ENCODE assay signal across 18 cellular contexts in genomic region chr3:12926660-12927059, GRCh38.
DNase-seq lines count a peak whose midpoint lies in the region; ATAC-seq and TF ChIP-seq lines count a peak whose summit lies in the region.
"Had no signal": no experiment of that assay in that cellular context is flagged by ENCODE, and none has a peak within 500 bp of the region (broad histone marks: within the 10 kb centered on the region; RNA-seq: fewer than 3 reads in every experiment).

No MANE protein-coding gene starts in this region.

- no peaks in the 10 kb centered on the region for H3K79me2 ChIP-seq in HCT116 (ENCODE audit: insufficient read depth, low read length)

- no peak overlapping the region for H3K9ac ChIP-seq in HCT116 (ENCODE audit: low read length)

- no peaks in the 10 kb centered on the region for H3K9me2 ChIP-seq in HCT116 (ENCODE audit: insufficient read depth)

- in situ Hi-C loops in gastrocnemius medialis (cut with MboI; ENCODE audit: low sequenced_read_pairs in 4 of 4), result no loop called here

- H4K20me1 ChIP-seq in HCT116 (ENCODE audit: insufficient read depth), result no peaks in the 10 kb centered on the region

- CTCF ChIA-PET in HCT116 (lab: Charles Lee), result no interaction called here

- 69% methylated on average over 7 of the region's 7 CpGs for WGBS in right cardiac atrium
- 76 to 93% methylated on average over 3 to 7 of the region's 7 CpGs for WGBS in body of pancreas, 2 donors

- no peak overlapping the region for H3K27ac ChIP-seq in HCT116 (ENCODE audit: low read depth, low read length)
- H3K27ac ChIP-seq in cardiac muscle cell, result peak overlapping the region; percentile 50
- H3K27ac ChIP-seq in right cardiac atrium (ENCODE audit: low read length), result peak overlapping the region; percentile 33
- H3K27ac ChIP-seq in gastrocnemius medialis, result peak overlapping the region; percentile 64 to 77 (median 72)
- no peak overlapping the region for H3K27ac ChIP-seq in body of pancreas
- H3K27ac ChIP-seq: A549, Peyer's patch had no signal

- peak overlapping the region; percentile 23 for H3K4me2 ChIP-seq in HCT116 (ENCODE audit: low read length)
- H3K4me2 ChIP-seq: A549 had no signal

- intact Hi-C loops in HCT116 (cut with micrococcal nuclease), result no loop called here
- intact Hi-C loops in right cardiac atrium (cut with DNase I), result no loop called here
- intact Hi-C loops in gastrocnemius medialis (cut with DNase I; ENCODE audit: low total_unique reads), result loop anchor here (2.0 kb wide), 1 partner anchor 44 kb away; no protein-coding TSS in a partner anchor
- intact Hi-C loops in body of pancreas (cut with DNase I), result no loop called here

- RAD21 ChIA-PET in HCT116 (lab: Charles Lee; ENCODE audit: low non-redundant PET in 1 of 2, low total read pairs in 2 of 2, uncharacterized antibody in 2 of 2, unreplicated experiment in 2 of 2), result no interaction called here

- no TSS peak for BruUV-seq in HCT116 (replicated peaks; lab: Mats Ljungman, UMichigan)

- ATAC-seq in HCT116, result no peak
- ATAC-seq in right cardiac atrium, result peak; percentile 17 to 21
- ATAC-seq in gastrocnemius medialis, result peak; percentile 82 to 95
- no peak for ATAC-seq in body of pancreas
- ATAC-seq: A549 had no signal

- no peak for DNase-seq in HCT116 (ENCODE audit: low read depth, low spot score)
- peak in 1 of 2 donors; percentile 50 for DNase-seq in cardiac muscle cell (ENCODE audit: low read depth in 1 of 2, low spot score in 1 of 2)
- DNase-seq in right cardiac atrium, result peak in 1 of 3 donors; percentile 57
- DNase-seq in gastrocnemius medialis, result peak; percentile 81 to 89
- no peak for DNase-seq in activated gamma-delta T cell (lab: John Stamatoyannopoulos, UW)
- no peak for DNase-seq in KG1 (lab: John Stamatoyannopoulos, UW)
- no peak for DNase-seq in body of pancreas
- DNase-seq in GM10266 (ENCODE audit: extremely low spot score), result no peak
- DNase-seq: CD4-positive, CD25-positive, alpha-beta regulatory T cell; EL; GF-D8; Kasumi-1; NCI-H1694; NCI-H2081 treated with DMSO at 0.1 percent for 48 hours; NCI-H2171 treated with DMSO at 0.1 percent for 48 hours; NCI-H524 treated with DMSO at 0.1 percent for 48 hours; Peyer's patch had no signal

- H3K4me1 ChIP-seq in HCT116 (ENCODE audit: control insufficient read depth in 1 of 2, insufficient read depth in 2 of 2, low read length in 2 of 2) (peaks cover 0 to 14% of the 10 kb centered on the region in 2 experiments; a peak in 2 of 4 replicates), cardiac muscle cell (ENCODE audit: low read depth) (peaks cover 22% of the 10 kb centered on the region), right cardiac atrium (ENCODE audit: control insufficient read depth, insufficient read depth, low read length) (peaks cover 25% of the 10 kb centered on the region), gastrocnemius medialis (peaks cover 52 to 64% of the 10 kb centered on the region in 2 donors), body of pancreas (no peaks in the 10 kb centered on the region)
- H3K4me1 ChIP-seq: A549 had no signal

- no peak for TF ChIP-seq POLR2A in HCT116 (IDR thresholded peaks at IDR 0.05; ENCODE audit: borderline replicate concordance, extremely low read depth, insufficient read depth, insufficient read length)
- no peak for TF ChIP-seq POLR2A in gastrocnemius medialis (IDR thresholded peaks at IDR 0.05)
- no peak for TF ChIP-seq POLR2A in body of pancreas (IDR thresholded peaks at IDR 0.05)

- TF ChIP-seq CTCF in HCT116 (IDR thresholded peaks at IDR 0.05 in 2 of 3, conservative IDR thresholded peaks at IDR 0.05 in 1 of 3; ENCODE audit: borderline replicate concordance in 1 of 3, insufficient read depth in 1 of 3, low read depth in 2 of 3, low read length in 2 of 3) (no peak), cardiac muscle cell (IDR thresholded peaks at IDR 0.05; ENCODE audit: low read depth, low read length) (no peak), gastrocnemius medialis (IDR thresholded peaks at IDR 0.05 in 4 of 5, conservative IDR thresholded peaks at IDR 0.05 in 1 of 5) (no peak), body of pancreas (IDR thresholded peaks at IDR 0.05) (no peak), GM10266 (IDR thresholded peaks at IDR 0.05; ENCODE audit: control insufficient read depth, insufficient read depth, low read depth, missing control alignments) (no peak)

- POLR2A ChIA-PET in HCT116 (lab: Charles Lee), result no interaction called here

- no peaks in the 10 kb centered on the region for H3K9me3 ChIP-seq in HCT116 (ENCODE audit: control insufficient read depth in 1 of 2, insufficient read depth in 1 of 2, low read depth in 1 of 2, low read length in 2 of 2)
- H3K9me3 ChIP-seq in cardiac muscle cell (ENCODE audit: low read depth), result no peaks in the 10 kb centered on the region
- no peaks in the 10 kb centered on the region for H3K9me3 ChIP-seq in right cardiac atrium (ENCODE audit: control insufficient read depth, low read length)
- H3K9me3 ChIP-seq in gastrocnemius medialis, result no peaks in the 10 kb centered on the region
- no peaks in the 10 kb centered on the region for H3K9me3 ChIP-seq in body of pancreas
- H3K9me3 ChIP-seq: A549, Peyer's patch had no signal

- no peak overlapping the region for H2AFZ ChIP-seq in HCT116 (ENCODE audit: low read depth, low read length, poor library complexity, severe bottlenecking)

- H3K27me3 ChIP-seq in HCT116 (ENCODE audit: insufficient read depth, low read length), result no peaks in the 10 kb centered on the region
- no peaks in the 10 kb centered on the region for H3K27me3 ChIP-seq in cardiac muscle cell
- no peaks in the 10 kb centered on the region for H3K27me3 ChIP-seq in right cardiac atrium (ENCODE audit: control insufficient read depth, insufficient read depth)
- no peaks in the 10 kb centered on the region for H3K27me3 ChIP-seq in gastrocnemius medialis
- no peaks in the 10 kb centered on the region for H3K27me3 ChIP-seq in body of pancreas
- H3K27me3 ChIP-seq: Peyer's patch had no signal

- H3K36me3 ChIP-seq in HCT116 (ENCODE audit: control insufficient read depth in 1 of 2, insufficient read depth in 2 of 2, low read length in 2 of 2), result peaks cover 0 to 2% of the 10 kb centered on the region in 2 experiments; a peak in 2 of 4 replicates
- peaks cover 2% of the 10 kb centered on the region for H3K36me3 ChIP-seq in cardiac muscle cell
- no peaks in the 10 kb centered on the region for H3K36me3 ChIP-seq in gastrocnemius medialis
- peaks cover 0 to 5% of the 10 kb centered on the region in 2 donors for H3K36me3 ChIP-seq in body of pancreas (replicated peaks in 1 of 2; ENCODE audit: insufficient read depth in 1 of 2, low read depth in 2 of 2)

- TF ChIP-seq RAD21 in HCT116 (IDR thresholded peaks at IDR 0.05; ENCODE audit: low read depth), result no peak

- H3K4me3 ChIP-seq in HCT116 (replicated peaks in 1 of 2; ENCODE audit: low read depth in 1 of 2, low read length in 2 of 2) (no peak overlapping the region), cardiac muscle cell (no peak overlapping the region), right cardiac atrium (ENCODE audit: low read length) (no peak overlapping the region), gastrocnemius medialis (no peak overlapping the region), body of pancreas (no peak overlapping the region)
- H3K4me3 ChIP-seq: A549, Peyer's patch had no signal

TF ChIP-seq in HCT116, 20 proteins besides CTCF, POLR2A, EP300 and RAD21:
- TF ChIP-seq ZFX (IDR thresholded peaks at IDR 0.05) (no peak), SP1 (IDR thresholded peaks at IDR 0.05; ENCODE audit: low read depth) (no peak), TCF7L2 (IDR thresholded peaks at IDR 0.05; ENCODE audit: borderline replicate concordance, extremely low read depth, insufficient read depth, insufficient read length) (no peak), FOSL1 (IDR thresholded peaks at IDR 0.05; ENCODE audit: low read depth) (no peak), MAX (IDR thresholded peaks at IDR 0.05) (no peak), YY1 (IDR thresholded peaks at IDR 0.05; ENCODE audit: extremely low read depth, insufficient replicate concordance, low read depth, low read length) (no peak)

Comparison
In these comparisons a context has a peak if more than half of its experiments do, and no peak if none do; other contexts are left out.
1. ATAC-seq: peak in right cardiac atrium (2 of 2) and gastrocnemius medialis (2 of 2); none in HCT116 (single experiment) and body of pancreas (single experiment).
2. DNase-seq: peak in gastrocnemius medialis (2 of 2); none in HCT116 (single experiment), activated gamma-delta T cell (single experiment), KG1 (single experiment), body of pancreas (0 of 4) and GM10266 (single experiment).
3. H3K27ac ChIP-seq: peak in cardiac muscle cell (single experiment), right cardiac atrium (single experiment) and gastrocnemius medialis (4 of 4); none in HCT116 (single experiment) and body of pancreas (0 of 4).